10 cellular contexts compared by ENCODE assay signal in the genomic region with DNA sequence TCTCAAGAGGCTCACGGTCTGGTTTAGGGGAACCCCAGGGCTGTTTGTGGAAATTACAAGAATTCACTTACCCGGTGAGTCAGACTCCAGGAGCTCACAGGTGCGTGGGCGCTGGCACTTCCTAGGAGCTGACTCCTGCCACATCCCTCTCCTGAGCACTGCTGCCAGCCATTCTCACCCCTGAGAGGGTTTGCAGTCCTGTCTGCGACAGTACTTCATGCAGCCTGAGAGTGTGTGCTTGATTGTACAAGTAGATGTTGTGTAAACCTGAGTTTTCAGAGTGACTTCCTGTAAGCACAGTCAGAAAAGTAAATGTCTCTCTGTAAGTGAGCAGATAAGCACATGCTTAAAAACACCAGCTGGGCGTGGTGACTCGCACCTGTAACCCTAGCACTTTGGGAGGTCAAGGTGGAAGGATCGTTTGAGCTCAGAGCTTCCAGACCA. TPM values are rescaled to one million over a fixed set of nuclear protein-coding genes. Genes with fewer than 3 reads are reported as not detected.
DNase-seq lines count a peak whose midpoint lies in the region; ATAC-seq and TF ChIP-seq lines count a peak whose summit lies in the region.
"Had no signal": no experiment of that assay in that cellular context is flagged by ENCODE, and none has a peak within 500 bp of the region (broad histone marks: within the 10 kb centered on the region; RNA-seq: fewer than 3 reads in every experiment).

No MANE protein-coding gene starts in this region.

- TF ChIP-seq CTCF in type B pancreatic cell (conservative IDR thresholded peaks at IDR 0.05): no peak

- H3K36me3 Mint-ChIP-seq in activated T-cell treated with anti-CD3 and anti-CD28 coated beads, Interleukin-2, amount 50 U/mL, for 72 hours (ENCODE audit: insufficient read depth in 2 of 2): peaks cover 9 to 20% of the 10 kb centered on the region in 2 donors
- peaks cover 12% of the 10 kb centered on the region for H3K36me3 Mint-ChIP-seq in type B pancreatic cell

- peaks cover 39% of the 10 kb centered on the region for H3K4me1 Mint-ChIP-seq in activated T-cell treated with anti-CD3 and anti-CD28 coated beads, Interleukin-2, amount 50 U/mL, for 72 hours (ENCODE audit: low read depth)
- H3K4me1 Mint-ChIP-seq in type B pancreatic cell (ENCODE audit: unreplicated experiment): no peaks in the 10 kb centered on the region

- peak overlapping the region; percentile 66 to 75 for H3K4me3 Mint-ChIP-seq in activated T-cell treated with anti-CD3 and anti-CD28 coated beads, Interleukin-2, amount 50 U/mL, for 72 hours
- no peak overlapping the region for H3K4me3 Mint-ChIP-seq in type B pancreatic cell

- DNase-seq in activated CD8-positive, alpha-beta memory T cell treated with anti-CD3 and anti-CD28 coated beads for 24 hours: peak; percentile 79
- DNase-seq in activated CD8-positive, alpha-beta memory T cell treated with anti-CD3 and anti-CD28 coated beads, Interleukin-2, amount 50 U/mL, for 4 hours: no peak
- peak; percentile 69 to 77 for DNase-seq in activated T-cell treated with anti-CD3 and anti-CD28 coated beads, Interleukin-2, amount 50 U/mL, for 72 hours
- DNase-seq in occipital lobe (lab: John Stamatoyannopoulos, UW) (peak; percentile 20), type B pancreatic cell (ENCODE audit: extremely low spot score, unreplicated experiment) (no peak), GDM1 (lab: John Stamatoyannopoulos, UW) (no peak), DMS 273 (lab: John Stamatoyannopoulos, UW; ENCODE audit: unreplicated experiment) (no peak)
- DNase-seq: GOT3, right lobe of liver had no signal

- no peaks in the 10 kb centered on the region for H3K27me3 Mint-ChIP-seq in activated T-cell treated with anti-CD3 and anti-CD28 coated beads, Interleukin-2, amount 50 U/mL, for 72 hours (ENCODE audit: low read depth)
- no peaks in the 10 kb centered on the region for H3K27me3 Mint-ChIP-seq in type B pancreatic cell

- peak; percentile 79 for ATAC-seq in activated T-cell treated with anti-CD3 and anti-CD28 coated beads, Interleukin-2, amount 50 U/mL, for 72 hours (replicated peaks in 1 of 2)
- no peak for ATAC-seq in SK-N-SH treated with all-trans-retinoic acid at 6 μM for 48 hours

- H3K9me3 Mint-ChIP-seq in activated T-cell treated with anti-CD3 and anti-CD28 coated beads, Interleukin-2, amount 50 U/mL, for 72 hours: no peaks in the 10 kb centered on the region
- H3K9me3 Mint-ChIP-seq in type B pancreatic cell: no peaks in the 10 kb centered on the region

- peak overlapping the region; percentile 52 for H3K27ac Mint-ChIP-seq in activated T-cell treated with anti-CD3 and anti-CD28 coated beads, Interleukin-2, amount 50 U/mL, for 72 hours
- H3K27ac Mint-ChIP-seq in type B pancreatic cell: peak overlapping the region; percentile 58

TF ChIP-seq in SK-N-SH treated with all-trans-retinoic acid at 6 μM for 48 hours, 23 proteins besides CTCF, POLR2A, EP300 and RAD21:
- TF ChIP-seq ZFP30 (CRISPR knock-in tag; IDR thresholded peaks at IDR 0.05) (no peak), RARB (CRISPR knock-in tag; IDR thresholded peaks at IDR 0.05) (no peak), ZC3H10 (CRISPR knock-in tag; IDR thresholded peaks at IDR 0.05) (no peak), CSRNP3 (CRISPR knock-in tag; IDR thresholded peaks at IDR 0.05) (no peak), TCF4 (CRISPR knock-in tag; IDR thresholded peaks at IDR 0.05; ENCODE audit: borderline replicate concordance) (no peak), ZNF8 (CRISPR knock-in tag; IDR thresholded peaks at IDR 0.05) (no peak), SNAI2 (CRISPR knock-in tag; IDR thresholded peaks at IDR 0.05) (no peak), POU6F1 (CRISPR knock-in tag; IDR thresholded peaks at IDR 0.05; ENCODE audit: borderline replicate concordance, low read depth) (no peak)
- TF ChIP-seq, protein P1, sequence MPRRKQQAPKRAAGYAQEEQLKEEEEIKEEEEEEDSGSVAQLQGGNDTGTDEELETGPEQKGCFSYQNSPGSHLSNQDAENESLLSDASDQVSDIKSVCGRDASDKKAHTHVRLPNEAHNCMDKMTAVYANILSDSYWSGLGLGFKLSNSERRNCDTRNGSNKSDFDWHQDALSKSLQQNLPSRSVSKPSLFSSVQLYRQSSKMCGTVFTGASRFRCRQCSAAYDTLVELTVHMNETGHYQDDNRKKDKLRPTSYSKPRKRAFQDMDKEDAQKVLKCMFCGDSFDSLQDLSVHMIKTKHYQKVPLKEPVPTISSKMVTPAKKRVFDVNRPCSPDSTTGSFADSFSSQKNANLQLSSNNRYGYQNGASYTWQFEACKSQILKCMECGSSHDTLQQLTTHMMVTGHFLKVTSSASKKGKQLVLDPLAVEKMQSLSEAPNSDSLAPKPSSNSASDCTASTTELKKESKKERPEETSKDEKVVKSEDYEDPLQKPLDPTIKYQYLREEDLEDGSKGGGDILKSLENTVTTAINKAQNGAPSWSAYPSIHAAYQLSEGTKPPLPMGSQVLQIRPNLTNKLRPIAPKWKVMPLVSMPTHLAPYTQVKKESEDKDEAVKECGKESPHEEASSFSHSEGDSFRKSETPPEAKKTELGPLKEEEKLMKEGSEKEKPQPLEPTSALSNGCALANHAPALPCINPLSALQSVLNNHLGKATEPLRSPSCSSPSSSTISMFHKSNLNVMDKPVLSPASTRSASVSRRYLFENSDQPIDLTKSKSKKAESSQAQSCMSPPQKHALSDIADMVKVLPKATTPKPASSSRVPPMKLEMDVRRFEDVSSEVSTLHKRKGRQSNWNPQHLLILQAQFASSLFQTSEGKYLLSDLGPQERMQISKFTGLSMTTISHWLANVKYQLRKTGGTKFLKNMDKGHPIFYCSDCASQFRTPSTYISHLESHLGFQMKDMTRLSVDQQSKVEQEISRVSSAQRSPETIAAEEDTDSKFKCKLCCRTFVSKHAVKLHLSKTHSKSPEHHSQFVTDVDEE (CRISPR knock-in tag; IDR thresholded peaks at IDR 0.05): no peak

RNA-seq across cellular contexts. Expression of gene MRPL4, which starts 8.1 kb away (rescaled TPM):
- total RNA-seq in activated T-cell treated with anti-CD3 and anti-CD28 coated beads, Interleukin-2, amount 50 U/mL, for 72 hours: 10 to 100 TPM; 83.2 to 93.6 TPM
- 8.9 TPM for total RNA-seq in occipital lobe
- total RNA-seq in type B pancreatic cell (ENCODE audit: low replicate concordance): 67.3 and 68.0 TPM in 2 replicates

RNA-seq across cellular contexts. Expression of gene ICAM1, which starts 10.8 kb away (rescaled TPM):
- total RNA-seq in activated T-cell treated with anti-CD3 and anti-CD28 coated beads, Interleukin-2, amount 50 U/mL, for 72 hours: 10 to 100 TPM; 20.7 to 40.1 TPM
- total RNA-seq in occipital lobe (1.6 TPM), type B pancreatic cell (ENCODE audit: low replicate concordance) (3.3 and 3.6 TPM in 2 replicates)

RNA-seq across cellular contexts. Expression of gene ICAM4, which starts 26.6 kb away (rescaled TPM):
- 1 to 10 TPM; 1.5 to 1.9 TPM for total RNA-seq in activated T-cell treated with anti-CD3 and anti-CD28 coated beads, Interleukin-2, amount 50 U/mL, for 72 hours
- total RNA-seq in occipital lobe (0.16 TPM), type B pancreatic cell (ENCODE audit: low replicate concordance) (2.8 and 5.3 TPM in 2 replicates)

RNA-seq across cellular contexts. Expression of gene S1PR2, which starts 29.0 kb away (rescaled TPM):
- total RNA-seq in activated T-cell treated with anti-CD3 and anti-CD28 coated beads, Interleukin-2, amount 50 U/mL, for 72 hours: 10 to 100 TPM; 11.5 to 11.6 TPM
- total RNA-seq in occipital lobe (4.7 TPM), type B pancreatic cell (ENCODE audit: low replicate concordance) (8.0 and 23.3 TPM in 2 replicates)

RNA-seq across cellular contexts. Expression of gene ICAM5, which starts 29.6 kb away (rescaled TPM):
- total RNA-seq in activated T-cell treated with anti-CD3 and anti-CD28 coated beads, Interleukin-2, amount 50 U/mL, for 72 hours: 1 to 10 TPM; 3.1 to 3.8 TPM
- 3.3 TPM for total RNA-seq in occipital lobe
- total RNA-seq in type B pancreatic cell (ENCODE audit: low replicate concordance): 2.3 and 3.8 TPM in 2 replicates

Comparison
In these comparisons a context has a peak if more than half of its experiments do, and no peak if none do; other contexts are left out.
1. DNase-seq: peak in activated CD8-positive, alpha-beta memory T cell treated with anti-CD3 and anti-CD28 coated beads for 24 hours (single experiment), activated T-cell treated with anti-CD3 and anti-CD28 coated beads, Interleukin-2, amount 50 U/mL, for 72 hours (2 of 2) and occipital lobe (single experiment); none in activated CD8-positive, alpha-beta memory T cell treated with anti-CD3 and anti-CD28 coated beads, Interleukin-2, amount 50 U/mL, for 4 hours (single experiment), type B pancreatic cell (single experiment), GDM1 (single experiment) and DMS 273 (single experiment).